Comparison of ENCODE assay signal across 15 cellular contexts in the genomic region with DNA sequence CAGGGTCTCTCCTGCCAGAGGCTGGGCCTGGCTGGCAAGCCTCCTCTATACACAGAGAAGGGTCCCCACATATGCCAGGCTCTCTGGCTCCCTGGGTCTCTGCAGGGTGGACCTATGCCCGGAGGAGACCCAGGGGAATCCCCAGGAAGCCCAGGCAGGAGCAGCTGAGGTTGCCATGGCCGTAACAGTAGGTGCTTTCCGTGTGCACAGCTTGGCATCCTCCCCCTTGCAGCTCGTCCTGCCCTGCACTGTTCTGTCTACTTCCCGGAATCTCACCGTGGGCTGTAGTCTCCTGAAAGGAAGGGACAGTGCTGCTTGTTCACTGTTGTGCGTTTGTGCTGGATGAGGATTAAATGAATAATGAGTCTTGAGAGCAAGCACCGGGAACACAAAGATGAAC. TPM values are rescaled to one million over a fixed set of nuclear protein-coding genes. Genes with fewer than 3 reads are reported as not detected.
DNase-seq lines count a peak whose midpoint lies in the region; ATAC-seq, FAIRE-seq and TF ChIP-seq lines count a peak whose summit lies in the region.
"Had no signal": no experiment of that assay in that cellular context is flagged by ENCODE, and none has a peak within 500 bp of the region (broad histone marks: within the 10 kb centered on the region; RNA-seq: fewer than 3 reads in every experiment).

No MANE protein-coding gene starts in this region.

- ATAC-seq in SK-N-SH treated with all-trans-retinoic acid at 6 μM for 48 hours (peak; percentile 37), HepG2 (peak; percentile 40)
- peak; percentile 36 for ATAC-seq in stimulated activated memory B cell treated with anti-CD40 and anti-IgM and Interleukin-4, amounts not matched to agents 10 μg/mL and 1 μg/mL and 100 μg/mL, for 72 hours
- ATAC-seq in activated CD8-positive, alpha-beta T cell treated with anti-CD3 and anti-CD28 coated beads for 36 hours = no peak
- ATAC-seq in CD8-positive, alpha-beta T cell = no peak

- no peak for FAIRE-seq in HepG2 (lab: Jason Lieb, UNC)

- TF ChIP-seq POLR2A in HepG2 (IDR thresholded peaks at IDR 0.05; ENCODE audit: insufficient read depth in 1 of 2, low read depth in 2 of 2, low read length in 2 of 2) = no peak

- H3K9me3 ChIP-seq in SK-N-SH (no peaks in the 10 kb centered on the region), HepG2 (ENCODE audit: low read length) (no peaks in the 10 kb centered on the region)
- no peaks in the 10 kb centered on the region for H3K9me3 ChIP-seq in CD8-positive, alpha-beta T cell (ENCODE audit: low read length)
- H3K9me3 ChIP-seq: Peyer's patch had no signal

- WGBS in SK-N-SH (ENCODE audit: low lambda C conversion rate) = 85% methylated on average over 4 of the region's 8 CpGs
- 17% methylated on average over 5 of the region's 8 CpGs for WGBS in HepG2 (ENCODE audit: low lambda C conversion rate)

- H3K4me1 ChIP-seq in SK-N-SH (ENCODE audit: control insufficient read depth in 1 of 2, insufficient read depth in 2 of 2, low read depth in 1 of 2, low read length in 1 of 2) (peaks cover 3 to 7% of the 10 kb centered on the region in 2 experiments; a peak in 2 of 4 replicates), HepG2 (ENCODE audit: insufficient read depth, low read length) (peaks cover 22% of the 10 kb centered on the region)
- H3K4me1 ChIP-seq in CD8-positive, alpha-beta T cell (ENCODE audit: insufficient read depth, low read length) = no peaks in the 10 kb centered on the region

- peak overlapping the region; percentile 45 for H3K27ac Mint-ChIP-seq in activated T-helper 1 cell treated with anti-CD3 and anti-CD28 coated beads, Interleukin-12 subunit alpha, Interleukin-12 subunit beta, Interleukin-2, Interleukin-4 antibody, amounts not matched to agents 30 ng/mL and 10 ng/mL and 1 ng/mL, durations not matched to agents 14 hours and 24 hours and 36 hours
- H3K27ac Mint-ChIP-seq in stimulated activated memory B cell treated with anti-CD40 and anti-IgM and Interleukin-4, amounts not matched to agents 10 μg/mL and 1 μg/mL and 100 μg/mL, for 72 hours = peak overlapping the region; percentile 3
- no peak overlapping the region for H3K27ac Mint-ChIP-seq in activated CD8-positive, alpha-beta T cell treated with anti-CD3 and anti-CD28 coated beads for 36 hours
- H3K27ac Mint-ChIP-seq in CD8-positive, alpha-beta T cell = no peak overlapping the region

- peaks cover 74% of the 10 kb centered on the region for H3K4me1 Mint-ChIP-seq in activated T-helper 1 cell treated with anti-CD3 and anti-CD28 coated beads, Interleukin-12 subunit alpha, Interleukin-12 subunit beta, Interleukin-2, Interleukin-4 antibody, amounts not matched to agents 30 ng/mL and 10 ng/mL and 1 ng/mL, durations not matched to agents 14 hours and 24 hours and 36 hours (ENCODE audit: low read depth)
- peaks cover 64% of the 10 kb centered on the region for H3K4me1 Mint-ChIP-seq in stimulated activated memory B cell treated with anti-CD40 and anti-IgM and Interleukin-4, amounts not matched to agents 10 μg/mL and 1 μg/mL and 100 μg/mL, for 72 hours
- H3K4me1 Mint-ChIP-seq in activated CD8-positive, alpha-beta T cell treated with anti-CD3 and anti-CD28 coated beads for 36 hours (ENCODE audit: low read depth) = peaks cover 11% of the 10 kb centered on the region
- peaks cover 21% of the 10 kb centered on the region for H3K4me1 Mint-ChIP-seq in CD8-positive, alpha-beta T cell (ENCODE audit: low read depth)

- in situ Hi-C loops in HepG2 (cut with HindIII; ENCODE audit: extremely low pct_ligation_motif_present, low pct_unique_long_range_greater_than_20kb) = no loop called here

- no peak for TF ChIP-seq CTCF in SK-N-SH (IDR thresholded peaks at IDR 0.05)
- no peak for TF ChIP-seq CTCF in HepG2 (CRISPR knock-in tag; IDR thresholded peaks at IDR 0.05)
- TF ChIP-seq CTCF in activated CD8-positive, alpha-beta T cell treated with anti-CD3 and anti-CD28 coated beads for 36 hours (IDR thresholded peaks at IDR 0.05) = no peak
- no peak for TF ChIP-seq CTCF in CD8-positive, alpha-beta T cell (IDR thresholded peaks at IDR 0.05)

- CTCF ChIA-PET in SK-N-SH (lab: Yijun Ruan, JAX) = interaction anchor here (1.2 kb wide), 1 partner anchor 53 kb away, joined by 3 read pairs; no protein-coding TSS in a partner anchor
- CTCF ChIA-PET in HepG2 (lab: Yijun Ruan, JAX; ENCODE audit: low intra/inter-chr PET ratio, low total read pairs) = no interaction called here
- CTCF ChIA-PET in activated CD8-positive, alpha-beta T cell treated with anti-CD3 and anti-CD28 coated beads for 36 hours (lab: Charles Lee) = interaction anchor here (1.1 kb wide), 1 partner anchor 54 kb away, joined by 3 read pairs; no protein-coding TSS in a partner anchor
- CTCF ChIA-PET in CD8-positive, alpha-beta T cell (lab: Charles Lee) = no interaction called here

- H3K27me3 ChIP-seq in SK-N-SH (ENCODE audit: insufficient read depth) (no peaks in the 10 kb centered on the region), HepG2 (ENCODE audit: control insufficient read depth in 1 of 2, insufficient read depth in 2 of 2, low read length in 2 of 2) (peaks cover 3 to 6% of the 10 kb centered on the region in 2 experiments; a peak in 1 of 5 replicates)
- no peaks in the 10 kb centered on the region for H3K27me3 ChIP-seq in CD8-positive, alpha-beta T cell (ENCODE audit: insufficient read depth, low read length)
- H3K27me3 ChIP-seq: dorsolateral prefrontal cortex, Peyer's patch had no signal

- no TSS peak for BruUV-seq in HepG2 (replicated peaks; lab: Mats Ljungman, UMichigan)

- TF ChIP-seq RAD21 in SK-N-SH (IDR thresholded peaks at IDR 0.05; ENCODE audit: low read length) = no peak
- TF ChIP-seq RAD21 in HepG2 (CRISPR knock-in tag; IDR thresholded peaks at IDR 0.05) = no peak

- DNase-seq in SK-N-SH (no peak), HepG2 (ENCODE audit: low spot score) (no peak), globus pallidus (ENCODE audit: low spot score) (no peak)
- no peak for DNase-seq in activated T-helper 1 cell treated with anti-CD3 and anti-CD28 coated beads, Interleukin-12 subunit alpha, Interleukin-12 subunit beta, Interleukin-2, Interleukin-4 antibody, amounts not matched to agents 30 ng/mL and 10 ng/mL and 1 ng/mL, durations not matched to agents 14 hours and 24 hours and 36 hours (ENCODE audit: low spot score)
- DNase-seq in activated CD8-positive, alpha-beta T cell treated with anti-CD3 and anti-CD28 coated beads for 36 hours = no peak
- no peak for DNase-seq in CD8-positive, alpha-beta T cell
- DNase-seq: activated CD4-positive, alpha-beta T cell treated with anti-CD3 and anti-CD28 coated beads, Interleukin-2, amount 50 U/mL, for 1 hour; NCI-H1048; NCI-H510A treated with DMSO at 0.1 percent for 48 hours; stimulated activated CD4-positive, alpha-beta T cell treated with anti-CD3 and anti-CD28 coated beads, Interleukin-2, amount 100 ng/mL, for 48 hours had no signal

- H3K4me3 Mint-ChIP-seq in activated T-helper 1 cell treated with anti-CD3 and anti-CD28 coated beads, Interleukin-12 subunit alpha, Interleukin-12 subunit beta, Interleukin-2, Interleukin-4 antibody, amounts not matched to agents 30 ng/mL and 10 ng/mL and 1 ng/mL, durations not matched to agents 14 hours and 24 hours and 36 hours = no peak overlapping the region
- no peak overlapping the region for H3K4me3 Mint-ChIP-seq in stimulated activated memory B cell treated with anti-CD40 and anti-IgM and Interleukin-4, amounts not matched to agents 10 μg/mL and 1 μg/mL and 100 μg/mL, for 72 hours
- no peak overlapping the region for H3K4me3 Mint-ChIP-seq in activated CD8-positive, alpha-beta T cell treated with anti-CD3 and anti-CD28 coated beads for 36 hours
- H3K4me3 Mint-ChIP-seq in CD8-positive, alpha-beta T cell = no peak overlapping the region

- H4K20me1 ChIP-seq in SK-N-SH (ENCODE audit: insufficient read depth) = no peaks in the 10 kb centered on the region
- H4K20me1 ChIP-seq in HepG2 (ENCODE audit: insufficient read depth, low read length) = no peaks in the 10 kb centered on the region

- no peaks in the 10 kb centered on the region for H3K9me3 Mint-ChIP-seq in activated T-helper 1 cell treated with anti-CD3 and anti-CD28 coated beads, Interleukin-12 subunit alpha, Interleukin-12 subunit beta, Interleukin-2, Interleukin-4 antibody, amounts not matched to agents 30 ng/mL and 10 ng/mL and 1 ng/mL, durations not matched to agents 14 hours and 24 hours and 36 hours
- no peaks in the 10 kb centered on the region for H3K9me3 Mint-ChIP-seq in stimulated activated memory B cell treated with anti-CD40 and anti-IgM and Interleukin-4, amounts not matched to agents 10 μg/mL and 1 μg/mL and 100 μg/mL, for 72 hours
- no peaks in the 10 kb centered on the region for H3K9me3 Mint-ChIP-seq in activated CD8-positive, alpha-beta T cell treated with anti-CD3 and anti-CD28 coated beads for 36 hours
- no peaks in the 10 kb centered on the region for H3K9me3 Mint-ChIP-seq in CD8-positive, alpha-beta T cell

- H3K36me3 ChIP-seq in SK-N-SH (replicated peaks in 1 of 2; ENCODE audit: control insufficient read depth in 1 of 2, insufficient read depth in 2 of 2, low read length in 1 of 2) (no peaks in the 10 kb centered on the region), HepG2 (replicated peaks in 1 of 2; ENCODE audit: control insufficient read depth in 1 of 2, insufficient read depth in 2 of 2, low read length in 2 of 2) (no peaks in the 10 kb centered on the region)
- no peaks in the 10 kb centered on the region for H3K36me3 ChIP-seq in CD8-positive, alpha-beta T cell (ENCODE audit: insufficient read depth, low read length)
- H3K36me3 ChIP-seq: Peyer's patch had no signal

- H3K27ac ChIP-seq in SK-N-SH (ENCODE audit: low read depth in 2 of 2, low read length in 1 of 2) = no peak overlapping the region
- H3K27ac ChIP-seq in HepG2 (ENCODE audit: extremely low read length, insufficient read depth, low read length) = no peak overlapping the region
- H3K27ac ChIP-seq in CD8-positive, alpha-beta T cell (ENCODE audit: low read depth, low read length) = no peak overlapping the region
- H3K27ac ChIP-seq: 22Rv1 had no signal

- no peak for TF ChIP-seq EP300 in SK-N-SH (IDR thresholded peaks at IDR 0.05; ENCODE audit: borderline replicate concordance in 1 of 2, low read depth in 1 of 2, low read length in 1 of 2)
- no peak for TF ChIP-seq EP300 in HepG2 (IDR thresholded peaks at IDR 0.05; ENCODE audit: low read depth in 2 of 2, low read length in 2 of 2)
- no peak for TF ChIP-seq EP300 in HepG2 (CRISPR knock-in tag; IDR thresholded peaks at IDR 0.05; ENCODE audit: borderline replicate concordance)

- no peak overlapping the region for H3K9ac ChIP-seq in SK-N-SH
- H3K9ac ChIP-seq in HepG2 (ENCODE audit: insufficient read depth, low read depth, low read length) = no peak overlapping the region

- intact Hi-C loops in activated T-helper 1 cell treated with anti-CD3 and anti-CD28 coated beads, Interleukin-12 subunit alpha, Interleukin-12 subunit beta, Interleukin-2, Interleukin-4 antibody, amounts not matched to agents 30 ng/mL and 10 ng/mL and 1 ng/mL, durations not matched to agents 14 hours and 24 hours and 36 hours (cut with micrococcal nuclease) = loop anchor here (1.0 kb wide), 1 partner anchor 11 kb away; no protein-coding TSS in a partner anchor
- intact Hi-C loops in HepG2 (cut with micrococcal nuclease; ENCODE audit: unreplicated experiment) = no loop called here
- intact Hi-C loops in activated CD8-positive, alpha-beta T cell treated with anti-CD3 and anti-CD28 coated beads for 36 hours (cut with micrococcal nuclease) = no loop called here
- intact Hi-C loops in CD8-positive, alpha-beta T cell (cut with DNase I, micrococcal nuclease) = loop anchor here in 1 of 2 experiments (5.0 kb wide), 1 partner anchor 46 kb away; no protein-coding TSS in a partner anchor

- no peaks in the 10 kb centered on the region for H3K9me2 ChIP-seq in SK-N-SH

- H3K4me2 ChIP-seq in SK-N-SH = no peak overlapping the region
- H3K4me2 ChIP-seq in HepG2 (ENCODE audit: low read depth, low read length) = no peak overlapping the region

- peaks cover 4% of the 10 kb centered on the region for H3F3A ChIP-seq in SK-N-SH (replicated peaks; ENCODE audit: insufficient read depth)

- H3K4me3 ChIP-seq in SK-N-SH (ENCODE audit: low read depth in 2 of 2, low read length in 1 of 2) = no peak overlapping the region
- H3K4me3 ChIP-seq in HepG2 (replicated peaks in 1 of 3; ENCODE audit: insufficient read depth in 1 of 3, low read depth in 2 of 3, low read length in 3 of 3) = no peak overlapping the region
- H3K4me3 ChIP-seq in CD8-positive, alpha-beta T cell (ENCODE audit: low read depth, low read length) = no peak overlapping the region
- H3K4me3 ChIP-seq: dorsolateral prefrontal cortex, Peyer's patch had no signal

- no peaks in the 10 kb centered on the region for H3K36me3 Mint-ChIP-seq in activated T-helper 1 cell treated with anti-CD3 and anti-CD28 coated beads, Interleukin-12 subunit alpha, Interleukin-12 subunit beta, Interleukin-2, Interleukin-4 antibody, amounts not matched to agents 30 ng/mL and 10 ng/mL and 1 ng/mL, durations not matched to agents 14 hours and 24 hours and 36 hours (ENCODE audit: low read depth)
- H3K36me3 Mint-ChIP-seq in stimulated activated memory B cell treated with anti-CD40 and anti-IgM and Interleukin-4, amounts not matched to agents 10 μg/mL and 1 μg/mL and 100 μg/mL, for 72 hours = no peaks in the 10 kb centered on the region
- no peaks in the 10 kb centered on the region for H3K36me3 Mint-ChIP-seq in activated CD8-positive, alpha-beta T cell treated with anti-CD3 and anti-CD28 coated beads for 36 hours (ENCODE audit: low read depth)
- no peaks in the 10 kb centered on the region for H3K36me3 Mint-ChIP-seq in CD8-positive, alpha-beta T cell

- POLR2A ChIA-PET in SK-N-SH (lab: Yijun Ruan, JAX) (no interaction called here), HepG2 (lab: Yijun Ruan, JAX) (no interaction called here)
- POLR2A ChIA-PET in activated CD8-positive, alpha-beta T cell treated with anti-CD3 and anti-CD28 coated beads for 36 hours (lab: Charles Lee) = no interaction called here
- POLR2A ChIA-PET in CD8-positive, alpha-beta T cell (lab: Charles Lee) = no interaction called here

- H3K27me3 Mint-ChIP-seq in activated T-helper 1 cell treated with anti-CD3 and anti-CD28 coated beads, Interleukin-12 subunit alpha, Interleukin-12 subunit beta, Interleukin-2, Interleukin-4 antibody, amounts not matched to agents 30 ng/mL and 10 ng/mL and 1 ng/mL, durations not matched to agents 14 hours and 24 hours and 36 hours (ENCODE audit: insufficient read depth) = peaks cover 9% of the 10 kb centered on the region
- no peaks in the 10 kb centered on the region for H3K27me3 Mint-ChIP-seq in stimulated activated memory B cell treated with anti-CD40 and anti-IgM and Interleukin-4, amounts not matched to agents 10 μg/mL and 1 μg/mL and 100 μg/mL, for 72 hours
- peaks cover 4% of the 10 kb centered on the region for H3K27me3 Mint-ChIP-seq in activated CD8-positive, alpha-beta T cell treated with anti-CD3 and anti-CD28 coated beads for 36 hours
- H3K27me3 Mint-ChIP-seq in CD8-positive, alpha-beta T cell (ENCODE audit: low read depth) = peaks cover 3% of the 10 kb centered on the region

- no peak overlapping the region for H2AFZ ChIP-seq in SK-N-SH (ENCODE audit: low read depth)
- H2AFZ ChIP-seq in HepG2 (ENCODE audit: low read length) = no peak overlapping the region

- no peaks in the 10 kb centered on the region for H3K79me2 ChIP-seq in SK-N-SH (ENCODE audit: insufficient read depth)
- no peaks in the 10 kb centered on the region for H3K79me2 ChIP-seq in HepG2 (ENCODE audit: insufficient read depth, low read length)

RNA-seq across cellular contexts. Expression of a gene that starts 47.8 kb away (rescaled TPM):
- 1.2 and 1.4 TPM in 2 replicates for polyA plus RNA-seq in SK-N-SH (2012; rRNA removed)
- 0.63 and 0.94 TPM in 2 replicates for polyA plus RNA-seq in SK-N-SH (2012; cell fraction: cytosol; rRNA removed)
- 3.1 and 3.7 TPM in 2 replicates for polyA plus RNA-seq in SK-N-SH (2012; cell fraction: nucleus; rRNA removed)
- total RNA-seq in activated T-helper 1 cell treated with anti-CD3 and anti-CD28 coated beads, Interleukin-12 subunit alpha, Interleukin-12 subunit beta, Interleukin-2, Interleukin-4 antibody, amounts not matched to agents 30 ng/mL and 10 ng/mL and 1 ng/mL, durations not matched to agents 14 hours and 24 hours and 36 hours = 8.6 and 8.7 TPM in 2 replicates
- 0.14 and 0.33 TPM in 2 replicates for total RNA-seq in HepG2 (2016; rRNA removed; fragmentation: Illumina TruSeq; extraction: Trizol)
- total RNA-seq in HepG2 (2016; cell fraction: cytosol; rRNA removed; fragmentation: Illumina TruSeq; extraction: Trizol; ENCODE audit: low read depth) = not detected in 2 replicates
- total RNA-seq in HepG2 (2016; cell fraction: insoluble cytoplasmic fraction; rRNA removed; fragmentation: Illumina TruSeq; extraction: Trizol) = 0.09 TPM in 1 of 2 replicates, not detected in the other
- total RNA-seq in HepG2 (2016; cell fraction: membrane; rRNA removed; fragmentation: Illumina TruSeq; extraction: Trizol) = not detected in 2 replicates
- total RNA-seq in HepG2 (2016; cell fraction: nucleus; rRNA removed; fragmentation: Illumina TruSeq; extraction: Trizol) = not detected in 2 replicates
- polyA plus RNA-seq in HepG2 (2011; rRNA removed) = 0.63 and 1.3 TPM in 2 replicates
- 0.43 and 1.0 TPM in 2 replicates for polyA plus RNA-seq in HepG2 (2011; cell fraction: cytosol; rRNA removed)
- 1.5 and 4.0 TPM in 2 replicates for polyA plus RNA-seq in HepG2 (2011; cell fraction: nucleus; rRNA removed)
- polyA plus RNA-seq in HepG2 (2012) = 1.0 and 1.1 TPM in 2 replicates
- not detected in 2 replicates for polyA plus RNA-seq in HepG2 (2016; cell fraction: cytosol; fragmentation: Illumina TruSeq; extraction: Trizol; ENCODE audit: low read depth)
- 0.14 TPM in 1 of 2 replicates, not detected in the other for polyA plus RNA-seq in HepG2 (2016; cell fraction: insoluble cytoplasmic fraction; fragmentation: Illumina TruSeq; extraction: Trizol; ENCODE audit: low read depth)
- polyA plus RNA-seq in HepG2 (2016; cell fraction: membrane; fragmentation: Illumina TruSeq; extraction: Trizol; ENCODE audit: low read depth) = not detected in 2 replicates
- 0.13 and 0.64 TPM in 2 replicates for polyA plus RNA-seq in HepG2 (2016; cell fraction: nucleus; fragmentation: Illumina TruSeq; extraction: Trizol; ENCODE audit: insufficient read depth, low read depth)
- 0.74 and 9.0 TPM in 2 replicates for polyA minus RNA-seq in HepG2 (2011; rRNA and poly(A)+ RNA removed; ENCODE audit: low replicate concordance)
- polyA minus RNA-seq in HepG2 (2011; cell fraction: cytosol; rRNA and poly(A)+ RNA removed) = 0.69 and 0.97 TPM in 2 replicates
- 1.5 and 2.6 TPM in 2 replicates for polyA minus RNA-seq in HepG2 (2011; cell fraction: nucleus; rRNA and poly(A)+ RNA removed)
- total RNA-seq in activated CD8-positive, alpha-beta T cell treated with anti-CD3 and anti-CD28 coated beads for 36 hours = 1 to 10 TPM; 1.2 to 1.5 TPM
- total RNA-seq in CD8-positive, alpha-beta T cell = 1 to 10 TPM; 3.3 to 5.2 TPM

Comparison
In these comparisons a context has a peak if more than half of its experiments do, and no peak if none do; other contexts are left out.
1. ATAC-seq: peak in SK-N-SH treated with all-trans-retinoic acid at 6 μM for 48 hours (single experiment), HepG2 (single experiment) and stimulated activated memory B cell treated with anti-CD40 and anti-IgM and Interleukin-4, amounts not matched to agents 10 μg/mL and 1 μg/mL and 100 μg/mL, for 72 hours (single experiment); none in activated CD8-positive, alpha-beta T cell treated with anti-CD3 and anti-CD28 coated beads for 36 hours (single experiment) and CD8-positive, alpha-beta T cell (single experiment).
2. H3K27ac Mint-ChIP-seq: peak in activated T-helper 1 cell treated with anti-CD3 and anti-CD28 coated beads, Interleukin-12 subunit alpha, Interleukin-12 subunit beta, Interleukin-2, Interleukin-4 antibody, amounts not matched to agents 30 ng/mL and 10 ng/mL and 1 ng/mL, durations not matched to agents 14 hours and 24 hours and 36 hours (single experiment) and stimulated activated memory B cell treated with anti-CD40 and anti-IgM and Interleukin-4, amounts not matched to agents 10 μg/mL and 1 μg/mL and 100 μg/mL, for 72 hours (single experiment); none in activated CD8-positive, alpha-beta T cell treated with anti-CD3 and anti-CD28 coated beads for 36 hours (single experiment) and CD8-positive, alpha-beta T cell (single experiment).
3. CTCF ChIA-PET loops: an anchor here in SK-N-SH (1.2 kb wide) and activated CD8-positive, alpha-beta T cell treated with anti-CD3 and anti-CD28 coated beads for 36 hours (1.1 kb wide); none called in HepG2 and CD8-positive, alpha-beta T cell.